In the genomic region with DNA sequence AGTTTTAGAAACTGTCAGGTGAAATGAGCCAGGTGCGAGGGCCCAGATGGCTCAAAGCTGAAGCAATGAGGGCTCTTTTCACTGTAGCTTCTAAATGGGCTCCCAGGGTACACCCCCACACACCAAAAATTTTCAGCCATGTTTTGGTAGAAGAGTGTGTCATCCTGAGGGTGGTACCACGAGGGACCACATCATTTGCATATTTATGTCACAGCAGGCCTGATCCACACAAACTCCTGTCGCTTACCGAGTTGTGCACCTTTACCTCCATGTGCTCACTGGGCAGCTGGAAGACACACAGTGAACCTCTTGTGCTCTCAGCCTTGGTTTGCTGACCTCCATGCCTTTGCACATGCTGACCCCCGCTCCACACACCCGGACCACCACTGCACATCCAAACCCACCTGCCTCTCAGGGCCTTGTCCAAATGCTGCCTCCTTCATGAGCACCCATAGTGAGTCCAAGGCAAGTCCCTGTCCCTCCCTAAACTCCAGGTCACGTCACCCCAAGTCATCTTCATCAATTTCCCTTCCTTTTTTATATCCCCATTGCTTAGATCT, we compare ENCODE assay signal across 8 cellular contexts.
DNase-seq lines count a peak whose midpoint lies in the region; ATAC-seq, FAIRE-seq and TF ChIP-seq lines count a peak whose summit lies in the region.
"Not testable (repeated sequence)": the region's sequence is repeated elsewhere in the genome, so short reads cannot be mapped to it uniquely, and the experiment has no call there.

No MANE protein-coding gene starts in this region.

- not testable (repeated sequence) for H3K27me3 Mint-ChIP-seq in activated CD4-positive, alpha-beta memory T cell treated with anti-CD3 and anti-CD28 coated beads for 36 hours; activated naive CD4-positive, alpha-beta T cell treated with anti-CD3 and anti-CD28 coated beads, Interleukin-2, amount 50 U/mL, for 24 hours; endodermal cell (ENCODE audit: insufficient read depth); natural killer cell treated with Interleukin-12 subunit alpha and Interleukin-12 subunit beta and Interleukin-15 and Interleukin-18, amount 100 ng/mL, for 72 hours; stimulated activated naive B cell treated with anti-CD40 and anti-IgM and Interleukin-4, amounts not matched to agents 10 μg/mL and 1 μg/mL and 100 μg/mL, for 72 hours

- H3K27ac ChIP-seq in A549: peak overlapping the region; percentile 60 to 75; a peak in 3 of 6 replicates
- not testable (repeated sequence) for H3K27ac ChIP-seq in endodermal cell (ENCODE audit: low read depth, low read length)

- H3K4me2 ChIP-seq in A549: 0 out of 3 replicates have a peak overlapping the region, but pooled peaks have one; percentile 44

- not testable (repeated sequence) for FAIRE-seq in A549 (lab: Jason Lieb, UNC)

- not testable (repeated sequence) for H3K36me3 Mint-ChIP-seq in activated CD4-positive, alpha-beta memory T cell treated with anti-CD3 and anti-CD28 coated beads for 36 hours; activated naive CD4-positive, alpha-beta T cell treated with anti-CD3 and anti-CD28 coated beads, Interleukin-2, amount 50 U/mL, for 24 hours; endodermal cell (ENCODE audit: low read depth); natural killer cell treated with Interleukin-12 subunit alpha and Interleukin-12 subunit beta and Interleukin-15 and Interleukin-18, amount 100 ng/mL, for 72 hours; stimulated activated naive B cell treated with anti-CD40 and anti-IgM and Interleukin-4, amounts not matched to agents 10 μg/mL and 1 μg/mL and 100 μg/mL, for 72 hours

- WGBS in A549 (ENCODE audit: missing lambda C conversion rate): 81% methylated on average over 7 of the region's 7 CpGs
- WGBS in endodermal cell (ENCODE audit: insufficient coverage in 1 of 2, insufficient read length in 1 of 2), 2 experiments: 86 to 100% methylated on average over 1 to 7 of the region's 7 CpGs

- not testable (repeated sequence) for TF ChIP-seq POLR2A in A549 (IDR thresholded peaks at IDR 0.05; ENCODE audit: low read length)
- 0 out of 2 replicates have a peak, but pooled peaks have one; percentile 34 for TF ChIP-seq POLR2A in Raji (IDR thresholded peaks at IDR 0.05; ENCODE audit: insufficient read depth, low read depth, low read length)

- H3K4me1 Mint-ChIP-seq in activated CD4-positive, alpha-beta memory T cell treated with anti-CD3 and anti-CD28 coated beads for 36 hours (ENCODE audit: low read depth): peaks cover 13% of the 10 kb centered on the region
- H3K4me1 Mint-ChIP-seq in activated naive CD4-positive, alpha-beta T cell treated with anti-CD3 and anti-CD28 coated beads, Interleukin-2, amount 50 U/mL, for 24 hours; endodermal cell: not testable (repeated sequence)
- H3K4me1 Mint-ChIP-seq in natural killer cell treated with Interleukin-12 subunit alpha and Interleukin-12 subunit beta and Interleukin-15 and Interleukin-18, amount 100 ng/mL, for 72 hours (ENCODE audit: low read depth in 2 of 2): peaks cover 11 to 14% of the 10 kb centered on the region in 2 donors
- H3K4me1 Mint-ChIP-seq in stimulated activated naive B cell treated with anti-CD40 and anti-IgM and Interleukin-4, amounts not matched to agents 10 μg/mL and 1 μg/mL and 100 μg/mL, for 72 hours: peaks cover 10 to 21% of the 10 kb centered on the region in 2 donors

- not testable (repeated sequence) for H3K9ac ChIP-seq in endodermal cell (ENCODE audit: extremely low read depth, low read length, poor library complexity, severe bottlenecking)

- not testable (repeated sequence) for DNase-seq in A549 (ENCODE audit: low read depth in 1 of 2, low spot score in 1 of 2); natural killer cell treated with Interleukin-12 subunit alpha and Interleukin-12 subunit beta and Interleukin-15 and Interleukin-18, amount 100 ng/mL, for 72 hours (ENCODE audit: low spot score); stimulated activated naive B cell treated with anti-CD40 and anti-IgM and Interleukin-4, amounts not matched to agents 10 μg/mL and 1 μg/mL and 100 μg/mL, for 72 hours
- DNase-seq in H4 (ENCODE audit: low spot score) (peak; percentile 1), endodermal cell (peak; percentile 49)
- DNase-seq in activated CD4-positive, alpha-beta memory T cell treated with anti-CD3 and anti-CD28 coated beads for 36 hours: peak; percentile 42

- H3K4me3 ChIP-seq in A549; endodermal cell (ENCODE audit: low read length): not testable (repeated sequence)

- not testable (repeated sequence) for TF ChIP-seq RAD21 in A549 (conservative IDR thresholded peaks at IDR 0.05 in 1 of 2, IDR thresholded peaks at IDR 0.05 in 1 of 2)

- H3K9me3 Mint-ChIP-seq in activated CD4-positive, alpha-beta memory T cell treated with anti-CD3 and anti-CD28 coated beads for 36 hours; activated naive CD4-positive, alpha-beta T cell treated with anti-CD3 and anti-CD28 coated beads, Interleukin-2, amount 50 U/mL, for 24 hours; endodermal cell; natural killer cell treated with Interleukin-12 subunit alpha and Interleukin-12 subunit beta and Interleukin-15 and Interleukin-18, amount 100 ng/mL, for 72 hours; stimulated activated naive B cell treated with anti-CD40 and anti-IgM and Interleukin-4, amounts not matched to agents 10 μg/mL and 1 μg/mL and 100 μg/mL, for 72 hours: not testable (repeated sequence)

- intact Hi-C loops in activated CD4-positive, alpha-beta memory T cell treated with anti-CD3 and anti-CD28 coated beads for 36 hours (cut with micrococcal nuclease): not testable (repeated sequence)

- TF ChIP-seq EP300 in A549 (IDR thresholded peaks at IDR 0.05): not testable (repeated sequence)

- CTCF ChIA-PET in A549 (lab: Yijun Ruan, JAX); activated CD4-positive, alpha-beta memory T cell treated with anti-CD3 and anti-CD28 coated beads for 36 hours (lab: Charles Lee): not testable (repeated sequence)

- peaks cover 19% of the 10 kb centered on the region for H3K4me1 ChIP-seq in A549
- H3K4me1 ChIP-seq in endodermal cell (ENCODE audit: control insufficient read depth, insufficient read depth, low read length): not testable (repeated sequence)

- not testable (repeated sequence) for H3K9me3 ChIP-seq in A549; endodermal cell (ENCODE audit: control insufficient read depth, low read length)

- not testable (repeated sequence) for H3K27me3 ChIP-seq in endodermal cell (ENCODE audit: control insufficient read depth, insufficient read depth, low read length, poor library complexity, severe bottlenecking)

- not testable (repeated sequence) for TF ChIP-seq CTCF in A549 (IDR thresholded peaks at IDR 0.05); endodermal cell (conservative IDR thresholded peaks at IDR 0.05)

- H3K36me3 ChIP-seq in endodermal cell (ENCODE audit: control insufficient read depth, insufficient read depth, low read length): not testable (repeated sequence)

- not testable (repeated sequence) for H3K4me3 Mint-ChIP-seq in activated CD4-positive, alpha-beta memory T cell treated with anti-CD3 and anti-CD28 coated beads for 36 hours; activated naive CD4-positive, alpha-beta T cell treated with anti-CD3 and anti-CD28 coated beads, Interleukin-2, amount 50 U/mL, for 24 hours; endodermal cell; natural killer cell treated with Interleukin-12 subunit alpha and Interleukin-12 subunit beta and Interleukin-15 and Interleukin-18, amount 100 ng/mL, for 72 hours; stimulated activated naive B cell treated with anti-CD40 and anti-IgM and Interleukin-4, amounts not matched to agents 10 μg/mL and 1 μg/mL and 100 μg/mL, for 72 hours

- POLR2A ChIA-PET in A549 (lab: Yijun Ruan, JAX); activated CD4-positive, alpha-beta memory T cell treated with anti-CD3 and anti-CD28 coated beads for 36 hours (lab: Charles Lee): not testable (repeated sequence)

- ATAC-seq in A549: not testable (repeated sequence)
- peak; percentile 62 to 73 for ATAC-seq in natural killer cell treated with Interleukin-12 subunit alpha and Interleukin-12 subunit beta and Interleukin-15 and Interleukin-18, amount 100 ng/mL, for 72 hours
- peak; percentile 24 to 38 for ATAC-seq in stimulated activated naive B cell treated with anti-CD40 and anti-IgM and Interleukin-4, amounts not matched to agents 10 μg/mL and 1 μg/mL and 100 μg/mL, for 72 hours (replicated peaks)

- peak overlapping the region; percentile 43 for H3K27ac Mint-ChIP-seq in activated CD4-positive, alpha-beta memory T cell treated with anti-CD3 and anti-CD28 coated beads for 36 hours
- peak overlapping the region; percentile 15 for H3K27ac Mint-ChIP-seq in activated naive CD4-positive, alpha-beta T cell treated with anti-CD3 and anti-CD28 coated beads, Interleukin-2, amount 50 U/mL, for 24 hours
- not testable (repeated sequence) for H3K27ac Mint-ChIP-seq in endodermal cell; natural killer cell treated with Interleukin-12 subunit alpha and Interleukin-12 subunit beta and Interleukin-15 and Interleukin-18, amount 100 ng/mL, for 72 hours
- peak overlapping the region; percentile 20 for H3K27ac Mint-ChIP-seq in stimulated activated naive B cell treated with anti-CD40 and anti-IgM and Interleukin-4, amounts not matched to agents 10 μg/mL and 1 μg/mL and 100 μg/mL, for 72 hours
